24 cellular contexts compared by ENCODE assay signal in genomic region chr13:111383591-111384440, GRCh38.
DNase-seq lines count a peak whose midpoint lies in the region; ATAC-seq, FAIRE-seq and TF ChIP-seq lines count a peak whose summit lies in the region.
"Had no signal": no experiment of that assay in that cellular context is flagged by ENCODE, and none has a peak within 500 bp of the region (broad histone marks: within the 10 kb centered on the region; RNA-seq: fewer than 3 reads in every experiment).

No MANE protein-coding gene starts in this region.

- no peak for FAIRE-seq in RCC 7860 (lab: Jason Lieb, UNC)
- FAIRE-seq: GM12892 had no signal

- H3K27me3 ChIP-seq in stomach: peaks cover 0 to 44% (median 0%) of the 10 kb centered on the region in 3 donors
- H3K27me3 ChIP-seq: BLaER1 treated with 17β-estradiol and CSF1 and Interleukin-3, amounts not matched to agents 10 nM and 100 nM had no signal

- no peak for TF ChIP-seq CTCF in stomach (IDR thresholded peaks at IDR 0.05)

- DNase-seq in activated effector memory CD4-positive, alpha-beta T cell treated with anti-CD3 and anti-CD28 coated beads, Interleukin-2, amount 50 U/mL, for 16 hours: peak; percentile 50
- DNase-seq in activated effector memory CD4-positive, alpha-beta T cell treated with Interleukin-2 at 50 U/mL for 16 hours: no peak
- DNase-seq in NCI-H69 (lab: John Stamatoyannopoulos, UW): peak; percentile 72
- DNase-seq in head of caudate nucleus: peak in 35 of 42 donors; percentile 7 to 84 (median 47)
- peak; percentile 1 for DNase-seq in stomach
- no peak for DNase-seq in left colon
- DNase-seq in activated T-helper 1 cell treated with anti-CD3 and anti-CD28 coated beads, Interleukin-12 subunit alpha, Interleukin-12 subunit beta, Interleukin-2, Interleukin-4 antibody, amounts not matched to agents 30 ng/mL and 10 ng/mL and 1 ng/mL, durations not matched to agents 14 hours and 24 hours and 36 hours (ENCODE audit: low spot score): no peak
- no peak for DNase-seq in RCC 7860 (ENCODE audit: low spot score)
- DNase-seq: ACHN, HCEC 1CT, NCI-H1092, NCI-H2029 treated with DMSO at 0.1 percent for 48 hours, NCI-H226, NCI-H774, occipital lobe, SK-N-SH had no signal

- peaks cover 14% of the 10 kb centered on the region for H3K4me1 Mint-ChIP-seq in activated T-helper 1 cell treated with anti-CD3 and anti-CD28 coated beads, Interleukin-12 subunit alpha, Interleukin-12 subunit beta, Interleukin-2, Interleukin-4 antibody, amounts not matched to agents 30 ng/mL and 10 ng/mL and 1 ng/mL, durations not matched to agents 14 hours and 24 hours and 36 hours (ENCODE audit: low read depth)

- H3K4me1 ChIP-seq in stomach: no peaks in the 10 kb centered on the region

- TF ChIP-seq POLR2A in stomach (IDR thresholded peaks at IDR 0.05): no peak

- no peaks in the 10 kb centered on the region for H3K27me3 Mint-ChIP-seq in activated T-helper 1 cell treated with anti-CD3 and anti-CD28 coated beads, Interleukin-12 subunit alpha, Interleukin-12 subunit beta, Interleukin-2, Interleukin-4 antibody, amounts not matched to agents 30 ng/mL and 10 ng/mL and 1 ng/mL, durations not matched to agents 14 hours and 24 hours and 36 hours (ENCODE audit: insufficient read depth)

- TF ChIP-seq EP300 in stomach (IDR thresholded peaks at IDR 0.05): no peak

- H3K4me3 Mint-ChIP-seq in activated T-helper 1 cell treated with anti-CD3 and anti-CD28 coated beads, Interleukin-12 subunit alpha, Interleukin-12 subunit beta, Interleukin-2, Interleukin-4 antibody, amounts not matched to agents 30 ng/mL and 10 ng/mL and 1 ng/mL, durations not matched to agents 14 hours and 24 hours and 36 hours: no peak overlapping the region
- H3K4me3 Mint-ChIP-seq: memory B cell; stimulated activated effector memory CD8-positive, alpha-beta T cell treated with anti-CD3 and anti-CD28 coated beads, Interleukin-12 subunit alpha, Interleukin-12 subunit beta, amount 100 ng/mL, for 72 hours had no signal

- H3K27ac ChIP-seq in stomach: no peak overlapping the region
- H3K27ac ChIP-seq: BLaER1 treated with 17β-estradiol and CSF1 and Interleukin-3, amounts not matched to agents 10 nM and 100 nM; dorsolateral prefrontal cortex; VCaP had no signal

- H3K36me3 Mint-ChIP-seq in activated T-helper 1 cell treated with anti-CD3 and anti-CD28 coated beads, Interleukin-12 subunit alpha, Interleukin-12 subunit beta, Interleukin-2, Interleukin-4 antibody, amounts not matched to agents 30 ng/mL and 10 ng/mL and 1 ng/mL, durations not matched to agents 14 hours and 24 hours and 36 hours (ENCODE audit: low read depth): no peaks in the 10 kb centered on the region
- H3K36me3 Mint-ChIP-seq: memory B cell; stimulated activated effector memory CD8-positive, alpha-beta T cell treated with anti-CD3 and anti-CD28 coated beads, Interleukin-12 subunit alpha, Interleukin-12 subunit beta, amount 100 ng/mL, for 72 hours had no signal

- peaks cover 0 to 3% (median 0%) of the 10 kb centered on the region in 4 donors for H3K9me3 ChIP-seq in stomach
- H3K9me3 ChIP-seq: SK-N-SH had no signal

- H3K9me3 Mint-ChIP-seq in activated T-helper 1 cell treated with anti-CD3 and anti-CD28 coated beads, Interleukin-12 subunit alpha, Interleukin-12 subunit beta, Interleukin-2, Interleukin-4 antibody, amounts not matched to agents 30 ng/mL and 10 ng/mL and 1 ng/mL, durations not matched to agents 14 hours and 24 hours and 36 hours: peaks cover 6% of the 10 kb centered on the region
- H3K9me3 Mint-ChIP-seq: activated naive CD4-positive, alpha-beta T cell treated with anti-CD3 and anti-CD28 coated beads, Interleukin-2, amount 50 U/mL, for 72 hours; memory B cell; stimulated activated effector memory CD8-positive, alpha-beta T cell treated with anti-CD3 and anti-CD28 coated beads, Interleukin-12 subunit alpha, Interleukin-12 subunit beta, amount 100 ng/mL, for 72 hours had no signal

- H3K27ac Mint-ChIP-seq in activated T-helper 1 cell treated with anti-CD3 and anti-CD28 coated beads, Interleukin-12 subunit alpha, Interleukin-12 subunit beta, Interleukin-2, Interleukin-4 antibody, amounts not matched to agents 30 ng/mL and 10 ng/mL and 1 ng/mL, durations not matched to agents 14 hours and 24 hours and 36 hours: no peak overlapping the region
- H3K27ac Mint-ChIP-seq: activated naive CD4-positive, alpha-beta T cell treated with anti-CD3 and anti-CD28 coated beads, Interleukin-2, amount 50 U/mL, for 72 hours; memory B cell; stimulated activated effector memory CD8-positive, alpha-beta T cell treated with anti-CD3 and anti-CD28 coated beads, Interleukin-12 subunit alpha, Interleukin-12 subunit beta, amount 100 ng/mL, for 72 hours had no signal

- ATAC-seq in left colon: no peak
- ATAC-seq: stimulated activated effector memory CD8-positive, alpha-beta T cell treated with anti-CD3 and anti-CD28 coated beads, Interleukin-12 subunit alpha, Interleukin-12 subunit beta, amount 100 ng/mL, for 72 hours had no signal

- H3K4me3 ChIP-seq in stomach: no peak overlapping the region
- H3K4me3 ChIP-seq: BLaER1 treated with 17β-estradiol and CSF1 and Interleukin-3, amounts not matched to agents 10 nM and 100 nM; dorsolateral prefrontal cortex; smooth muscle cell had no signal

- intact Hi-C loops in head of caudate nucleus (cut with DNase I): no loop called here
- intact Hi-C loops in stomach (cut with DNase I; ENCODE audit: low total_unique reads): no loop called here
- intact Hi-C loops in left colon (cut with DNase I, micrococcal nuclease): no loop called here
- intact Hi-C loops in activated T-helper 1 cell treated with anti-CD3 and anti-CD28 coated beads, Interleukin-12 subunit alpha, Interleukin-12 subunit beta, Interleukin-2, Interleukin-4 antibody, amounts not matched to agents 30 ng/mL and 10 ng/mL and 1 ng/mL, durations not matched to agents 14 hours and 24 hours and 36 hours (cut with micrococcal nuclease): no loop called here

- 67 to 70% (median 68%) methylated on average over 20 to 21 of the region's 21 CpGs for WGBS in stomach, 5 donors

- no peaks in the 10 kb centered on the region for H3K36me3 ChIP-seq in stomach
- H3K36me3 ChIP-seq: BLaER1 treated with 17β-estradiol and CSF1 and Interleukin-3, amounts not matched to agents 10 nM and 100 nM had no signal

Comparison
In these comparisons a context has a peak if more than half of its experiments do, and no peak if none do; other contexts are left out.
1. DNase-seq: peak in activated effector memory CD4-positive, alpha-beta T cell treated with anti-CD3 and anti-CD28 coated beads, Interleukin-2, amount 50 U/mL, for 16 hours (single experiment), NCI-H69 (single experiment), head of caudate nucleus (35 of 42) and stomach (single experiment); none in activated effector memory CD4-positive, alpha-beta T cell treated with Interleukin-2 at 50 U/mL for 16 hours (single experiment), left colon (0 of 2), activated T-helper 1 cell treated with anti-CD3 and anti-CD28 coated beads, Interleukin-12 subunit alpha, Interleukin-12 subunit beta, Interleukin-2, Interleukin-4 antibody, amounts not matched to agents 30 ng/mL and 10 ng/mL and 1 ng/mL, durations not matched to agents 14 hours and 24 hours and 36 hours (single experiment) and RCC 7860 (single experiment).